In genomic region chr9:33197753-33198152, GRCh38 we compare ENCODE assay signal across 11 cellular contexts. TPM values are rescaled to one million over a fixed set of nuclear protein-coding genes. Genes with fewer than 3 reads are reported as not detected.
A peak's percentile ranks its signal among the peaks of the same experiment; 100 is the strongest.
DNase-seq lines count a peak whose midpoint lies in the region; TF ChIP-seq lines count a peak whose summit lies in the region.
"Not testable (repeated sequence)": the region's sequence is repeated elsewhere in the genome, so short reads cannot be mapped to it uniquely, and the experiment has no call there.
"Had no signal": no experiment of that assay in that cellular context is flagged by ENCODE, and none has a peak within 500 bp of the region (broad histone marks: within the 10 kb centered on the region; RNA-seq: fewer than 3 reads in every experiment).

No MANE protein-coding gene starts in this region.

- H3K4me1 ChIP-seq in SJCRH30: peaks cover 15% of the 10 kb centered on the region
- H3K4me1 ChIP-seq in left ventricle myocardium inferior: peaks cover 27% of the 10 kb centered on the region
- peaks cover 0 to 18% (median 13%) of the 10 kb centered on the region in 4 donors for H3K4me1 ChIP-seq in stomach
- not testable (repeated sequence) for H3K4me1 ChIP-seq in uterus

- H3K27me3 ChIP-seq in SJCRH30; left ventricle myocardium inferior (ENCODE audit: low read depth); stomach; uterus: not testable (repeated sequence)

- 61 to 74% (median 66%) methylated on average over 4 of the region's 4 CpGs for WGBS in stomach, 5 donors

- not testable (repeated sequence) for H3K9me3 ChIP-seq in SJCRH30 (replicated peaks); left ventricle myocardium inferior (replicated peaks); stomach; uterus

- H3K36me3 Mint-ChIP-seq in nephron (ENCODE audit: low read depth): not testable (repeated sequence)

- TF ChIP-seq POLR2A in stomach (IDR thresholded peaks at IDR 0.05); uterus (IDR thresholded peaks at IDR 0.05): not testable (repeated sequence)

- TF ChIP-seq CTCF in GM12873 (IDR thresholded peaks at IDR 0.05; ENCODE audit: insufficient read depth, low read depth, low read length, missing control alignments): peak; percentile 16
- not testable (repeated sequence) for TF ChIP-seq CTCF in left ventricle myocardium inferior (IDR thresholded peaks at IDR 0.05; ENCODE audit: borderline replicate concordance); nephron (IDR thresholded peaks at IDR 0.05; ENCODE audit: unreplicated experiment in 3 of 3)
- peak in 1 of 7 experiments; percentile 14 for TF ChIP-seq CTCF in stomach (IDR thresholded peaks at IDR 0.05)
- TF ChIP-seq CTCF in uterus (IDR thresholded peaks at IDR 0.05): peak in 1 of 4 experiments; percentile 17

- intact Hi-C loops in left ventricle myocardium inferior (cut with micrococcal nuclease); stomach (cut with DNase I; ENCODE audit: low total_unique reads); uterus (cut with DNase I; ENCODE audit: low total_unique reads): not testable (repeated sequence)

- H3K4me3 Mint-ChIP-seq in nephron: not testable (repeated sequence)

- H3K27ac ChIP-seq in SJCRH30: peak overlapping the region; percentile 14; the same call in 1 of the 2 replicates
- peak overlapping the region; percentile 29 for H3K27ac ChIP-seq in epithelial cell of prostate
- H3K27ac ChIP-seq in left ventricle myocardium inferior (replicated peaks): peak overlapping the region; percentile 70
- H3K27ac ChIP-seq in stomach: peak overlapping the region in 4 of 5 donors; percentile 47 to 75 (median 50)
- H3K27ac ChIP-seq in uterus: peak overlapping the region; percentile 61 to 75

- not testable (repeated sequence) for H3K9me3 Mint-ChIP-seq in nephron

- DNase-seq in SJCRH30: peak in 1 of 2 experiments; percentile 26
- DNase-seq in epithelial cell of prostate (ENCODE audit: low read depth, low spot score); left ventricle myocardium inferior; stomach; uterus: not testable (repeated sequence)

- peaks cover 10% of the 10 kb centered on the region for H3K27me3 Mint-ChIP-seq in nephron (ENCODE audit: low read depth)

- peak overlapping the region in 2 of 3 experiments; percentile 25 to 84 for H3K27ac Mint-ChIP-seq in nephron

- not testable (repeated sequence) for H3K4me3 ChIP-seq in SJCRH30, left ventricle myocardium inferior, stomach, uterus

- TF ChIP-seq EP300 in stomach (IDR thresholded peaks at IDR 0.05): not testable (repeated sequence)

- H3K4me1 Mint-ChIP-seq in nephron: peaks cover 43% of the 10 kb centered on the region

- not testable (repeated sequence) for H3K36me3 ChIP-seq in SJCRH30, left ventricle myocardium inferior, stomach, uterus

RNA-seq across cellular contexts. Expression of gene B4GALT1, which starts 30.6 kb away (rescaled TPM):
- 14.0 and 15.7 TPM in 2 replicates for total RNA-seq in SJCRH30 (2014; rRNA removed; shearing (Covaris generic))
- total RNA-seq in left ventricle myocardium inferior: 37.1 TPM
- total RNA-seq in stomach: 100 to 1,000 TPM in 1 of 5 donors, 10 to 100 TPM in 3, 1 to 10 TPM in 1; 6.4 to 125 (median 25.0) TPM
- 10 to 100 TPM; 23.4 to 31.4 (median 24.8) TPM for polyA plus RNA-seq in stomach
- 10 to 100 TPM; 13.1 to 66.3 (median 37.1) TPM for total RNA-seq in uterus

RNA-seq across cellular contexts. Expression of gene SPINK4, which starts 42.2 kb away (rescaled TPM):
- not detected in 2 replicates for total RNA-seq in SJCRH30 (2014; rRNA removed; shearing (Covaris generic))
- total RNA-seq in left ventricle myocardium inferior (not detected), stomach (10 to 100 TPM in 1 of 5 donors, not detected in 4; 29.5 TPM), uterus (not detected)
- 10 to 100 TPM in 1 of 3 donors, 1 to 10 TPM in 1, not detected in 1; 2.1 to 19.1 TPM for polyA plus RNA-seq in stomach
- total RNA-seq: CD8-positive, alpha-beta memory T cell; LHCN-M2 had no signal
- polyA plus RNA-seq: AG04450; BJ; CD8-positive, alpha-beta memory T cell had no signal

Comparison
In these comparisons a context has a peak if more than half of its experiments do, and no peak if none do; other contexts are left out.
1. H3K27ac ChIP-seq: peak in every context shown above with its lines; median percentile 70 in left ventricle myocardium inferior; 68 in uterus; 50 in stomach; 29 in epithelial cell of prostate; 14 in SJCRH30.